8 cellular contexts compared by ENCODE assay signal in genomic region chr17:8435245-8436168, GRCh38. TPM values are rescaled to one million over a fixed set of nuclear protein-coding genes. Genes with fewer than 3 reads are reported as not detected.
A peak's percentile ranks its signal among the peaks of the same experiment; 100 is the strongest.
DNase-seq lines count a peak whose midpoint lies in the region; ATAC-seq and TF ChIP-seq lines count a peak whose summit lies in the region.

TSS of gene NDEL1 (plus strand) at chr17:8435884. CDS start at chr17:8444272, 8,388 bp downstream.

- peaks cover 43% of the 10 kb centered on the region for H3K79me2 ChIP-seq in SU-DHL-6 (ENCODE audit: insufficient read depth, low read length)

- H3K27ac ChIP-seq in SU-DHL-6 (ENCODE audit: low read depth, low read length), result peak within 1 kb of the TSS; percentile 82
- H3K27ac ChIP-seq in thoracic aorta, result peak within 1 kb of the TSS; percentile 99 to 100

- H3K27me3 Mint-ChIP-seq in activated naive CD8-positive, alpha-beta T cell treated with anti-CD3 and anti-CD28 coated beads, Interleukin-2, amount 10 ng/mL, durations not matched to agents 7 days and 5 days, result no peaks in the 10 kb centered on the region
- H3K27me3 Mint-ChIP-seq in osteocyte (ENCODE audit: unreplicated experiment), result peaks cover 4% of the 10 kb centered on the region

- H3K9me2 ChIP-seq in SU-DHL-6 (replicated peaks; ENCODE audit: insufficient read depth, low read length), result no peaks in the 10 kb centered on the region

- H3K36me3 ChIP-seq in SU-DHL-6 (ENCODE audit: low read length) (no peaks in the 10 kb centered on the region), thoracic aorta (peaks cover 4% of the 10 kb centered on the region)

- peak; percentile 97 for ATAC-seq in HG02763 (IDR thresholded peaks at IDR 0.05; ENCODE audit: unreplicated experiment)
- ATAC-seq in activated naive CD8-positive, alpha-beta T cell treated with anti-CD3 and anti-CD28 coated beads, Interleukin-2, amount 10 ng/mL, durations not matched to agents 7 days and 5 days (ENCODE audit: low read depth), result peak; percentile 98
- peak; percentile 75 for ATAC-seq in thoracic aorta (ENCODE audit: insufficient number of reproducible peaks, low FRiP score, low read depth)

- POLR2A ChIA-PET in activated naive CD8-positive, alpha-beta T cell treated with anti-CD3 and anti-CD28 coated beads, Interleukin-2, amount 10 ng/mL, durations not matched to agents 7 days and 5 days (lab: Charles Lee), result interaction anchor here (0.5 to 1.5 kb wide), 12 partner anchors 8 to 464 kb away, joined by 3 to 6 read pairs (median 4); partner anchors contain the start of genes KRABD2 and SLC25A35

- H3K4me3 ChIP-seq in GM12875 (ENCODE audit: low read depth, low read length) (peak within 1 kb of the TSS; percentile 67), SU-DHL-6 (ENCODE audit: insufficient read depth, low read length, poor library complexity, severe bottlenecking) (peak within 1 kb of the TSS; percentile 91), thoracic aorta (peak within 1 kb of the TSS; percentile 97)

- 0 out of 2 replicates have a peak, but pooled peaks cover 10% of the 10 kb centered on the region for H4K20me1 ChIP-seq in SU-DHL-6 (ENCODE audit: low read depth, low read length)

- peaks cover 23% of the 10 kb centered on the region for H3K4me1 Mint-ChIP-seq in activated naive CD8-positive, alpha-beta T cell treated with anti-CD3 and anti-CD28 coated beads, Interleukin-2, amount 10 ng/mL, durations not matched to agents 7 days and 5 days
- peaks cover 25% of the 10 kb centered on the region for H3K4me1 Mint-ChIP-seq in osteocyte (ENCODE audit: unreplicated experiment)

- no peaks in the 10 kb centered on the region for H3F3A ChIP-seq in SU-DHL-6 (ENCODE audit: insufficient read depth)

- peak within 1 kb of the TSS; percentile 94 for H3K4me3 Mint-ChIP-seq in activated naive CD8-positive, alpha-beta T cell treated with anti-CD3 and anti-CD28 coated beads, Interleukin-2, amount 10 ng/mL, durations not matched to agents 7 days and 5 days
- H3K4me3 Mint-ChIP-seq in osteocyte (ENCODE audit: unreplicated experiment), result peak within 1 kb of the TSS; percentile 94

- DNase-seq in NCI-H1417 (lab: John Stamatoyannopoulos, UW) (peak; percentile 89 to 94 (median 89)), head of caudate nucleus (peak; percentile 95 to 100 (median 99)), osteocyte (ENCODE audit: extremely low spot score, unreplicated experiment) (peak; percentile 100), thoracic aorta (ENCODE audit: low spot score) (peak; percentile 95)
- DNase-seq in activated naive CD8-positive, alpha-beta T cell treated with anti-CD3 and anti-CD28 coated beads, Interleukin-2, amount 10 ng/mL, durations not matched to agents 7 days and 5 days, result peak; percentile 99

- peak within 1 kb of the TSS; percentile 99 for H2AFZ ChIP-seq in SU-DHL-6 (ENCODE audit: low read depth, low read length, severe bottlenecking)

- H3K27ac Mint-ChIP-seq in activated naive CD8-positive, alpha-beta T cell treated with anti-CD3 and anti-CD28 coated beads, Interleukin-2, amount 10 ng/mL, durations not matched to agents 7 days and 5 days, result peak within 1 kb of the TSS; percentile 96
- peak within 1 kb of the TSS; percentile 98 for H3K27ac Mint-ChIP-seq in osteocyte (ENCODE audit: unreplicated experiment)

- intact Hi-C loops in head of caudate nucleus (cut with DNase I), result loop anchor here (5.0 kb wide), 2 partner anchors 42 to 197 kb away; partner anchors contain the start of gene MYH10

- H3K4me2 ChIP-seq in SU-DHL-6 (ENCODE audit: low read depth, low read length, poor library complexity, severe bottlenecking), result peak within 1 kb of the TSS; percentile 100

- H3K9ac ChIP-seq in SU-DHL-6 (ENCODE audit: low read length), result peak within 1 kb of the TSS; percentile 95

- H3K36me3 Mint-ChIP-seq in activated naive CD8-positive, alpha-beta T cell treated with anti-CD3 and anti-CD28 coated beads, Interleukin-2, amount 10 ng/mL, durations not matched to agents 7 days and 5 days, result peaks cover 8% of the 10 kb centered on the region
- peaks cover 6% of the 10 kb centered on the region for H3K36me3 Mint-ChIP-seq in osteocyte (ENCODE audit: unreplicated experiment)

- TF ChIP-seq CTCF in GM12875 (IDR thresholded peaks at IDR 0.05; ENCODE audit: borderline replicate concordance, insufficient read depth, low read depth, low read length) (no peak), SU-DHL-6 (IDR thresholded peaks at IDR 0.05; ENCODE audit: insufficient read depth, low read length, poor library complexity, severe bottlenecking) (no peak), osteocyte (IDR thresholded peaks at IDR 0.05) (no peak), thoracic aorta (IDR thresholded peaks at IDR 0.05) (no peak)

- peaks cover 25 to 51% of the 10 kb centered on the region in 2 donors for H3K4me1 ChIP-seq in thoracic aorta (ENCODE audit: control insufficient read depth in 1 of 2, low read depth in 2 of 2)

- no peaks in the 10 kb centered on the region for H3K9me3 Mint-ChIP-seq in activated naive CD8-positive, alpha-beta T cell treated with anti-CD3 and anti-CD28 coated beads, Interleukin-2, amount 10 ng/mL, durations not matched to agents 7 days and 5 days
- H3K9me3 Mint-ChIP-seq in osteocyte (ENCODE audit: unreplicated experiment), result no peaks in the 10 kb centered on the region

- no peaks in the 10 kb centered on the region for H3K27me3 ChIP-seq in SU-DHL-6 (ENCODE audit: low read length)
- H3K27me3 ChIP-seq in thoracic aorta (replicated peaks; ENCODE audit: insufficient read depth), result no peaks in the 10 kb centered on the region

- H3K9me3 ChIP-seq in SU-DHL-6 (ENCODE audit: insufficient read depth, low read length), result no peaks in the 10 kb centered on the region
- H3K9me3 ChIP-seq in thoracic aorta, result no peaks in the 10 kb centered on the region

RNA-seq across cellular contexts. Expression of gene NDEL1, which starts in this region (rescaled TPM):
- 10 to 100 TPM; 68.4 to 79.0 TPM for total RNA-seq in activated naive CD8-positive, alpha-beta T cell treated with anti-CD3 and anti-CD28 coated beads, Interleukin-2, amount 10 ng/mL, durations not matched to agents 7 days and 5 days
- total RNA-seq in osteocyte (68.2 and 74.2 TPM in 2 replicates), thoracic aorta (100 to 1,000 TPM; 110 to 113 TPM)

Comparison
In these comparisons a context has a peak if more than half of its experiments do, and no peak if none do; other contexts are left out.
1. Peak in every context shown above with its lines: DNase-seq, ATAC-seq, H3K4me3 ChIP-seq and H3K27ac ChIP-seq.